Comparison of ENCODE assay signal across 1 cellular context in the genomic region with DNA sequence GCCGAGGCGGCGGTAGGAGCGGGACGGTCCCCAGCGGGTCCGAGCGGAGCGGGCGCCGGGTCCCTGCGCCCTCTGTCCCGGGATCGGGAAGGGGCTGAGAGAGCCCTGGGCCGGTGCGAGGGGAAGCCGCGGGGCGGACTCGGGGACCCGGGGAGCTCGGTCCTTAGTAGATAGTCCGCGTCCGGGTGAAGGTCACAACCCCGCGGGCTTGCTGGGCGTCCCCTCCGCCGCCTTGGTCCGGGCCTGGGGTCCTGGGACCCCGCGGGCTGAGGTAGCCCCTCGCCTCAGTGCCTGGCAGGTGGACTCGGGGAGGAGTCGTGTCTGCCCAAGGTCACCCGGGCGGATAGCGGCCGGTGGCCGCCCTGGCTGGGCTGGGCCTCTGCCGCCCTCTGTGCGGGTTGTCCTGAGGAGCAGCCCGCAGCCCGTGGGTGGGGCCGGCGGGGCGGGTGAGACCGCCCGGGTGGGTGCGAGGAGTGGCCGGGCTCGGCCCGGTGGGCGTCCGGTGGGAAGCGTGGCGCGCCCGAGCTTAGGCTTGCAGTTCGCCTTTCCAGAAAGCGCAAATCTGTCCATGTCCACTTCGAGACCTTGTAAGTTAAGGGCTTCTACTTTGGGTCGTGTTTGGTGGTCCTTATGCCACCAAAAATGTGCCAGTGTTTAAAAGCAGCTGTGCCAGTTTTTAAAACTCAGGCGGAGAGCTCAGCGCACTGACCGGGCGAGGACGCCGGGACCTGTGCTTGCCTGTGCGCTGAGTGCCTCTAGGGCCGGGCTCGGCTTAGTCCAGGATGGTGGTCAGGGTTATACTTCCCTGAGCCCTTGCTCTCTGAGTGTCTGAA.
TF ChIP-seq lines count a peak whose summit lies in the region.

No MANE protein-coding gene starts in this region.

TF ChIP-seq in HEK293, 187 proteins besides CTCF, POLR2A, EP300 and RAD21 (continued from another document):
- TF ChIP-seq, protein P1, sequence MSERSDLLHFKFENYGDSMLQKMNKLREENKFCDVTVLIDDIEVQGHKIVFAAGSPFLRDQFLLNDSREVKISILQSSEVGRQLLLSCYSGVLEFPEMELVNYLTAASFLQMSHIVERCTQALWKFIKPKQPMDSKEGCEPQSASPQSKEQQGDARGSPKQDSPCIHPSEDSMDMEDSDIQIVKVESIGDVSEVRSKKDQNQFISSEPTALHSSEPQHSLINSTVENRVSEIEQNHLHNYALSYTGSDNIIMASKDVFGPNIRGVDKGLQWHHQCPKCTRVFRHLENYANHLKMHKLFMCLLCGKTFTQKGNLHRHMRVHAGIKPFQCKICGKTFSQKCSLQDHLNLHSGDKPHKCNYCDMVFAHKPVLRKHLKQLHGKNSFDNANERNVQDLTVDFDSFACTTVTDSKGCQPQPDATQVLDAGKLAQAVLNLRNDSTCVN (tag by site-specific recombination; optimal IDR thresholded peaks at IDR 0.05): peak; percentile 5
- TF ChIP-seq, protein P2, sequence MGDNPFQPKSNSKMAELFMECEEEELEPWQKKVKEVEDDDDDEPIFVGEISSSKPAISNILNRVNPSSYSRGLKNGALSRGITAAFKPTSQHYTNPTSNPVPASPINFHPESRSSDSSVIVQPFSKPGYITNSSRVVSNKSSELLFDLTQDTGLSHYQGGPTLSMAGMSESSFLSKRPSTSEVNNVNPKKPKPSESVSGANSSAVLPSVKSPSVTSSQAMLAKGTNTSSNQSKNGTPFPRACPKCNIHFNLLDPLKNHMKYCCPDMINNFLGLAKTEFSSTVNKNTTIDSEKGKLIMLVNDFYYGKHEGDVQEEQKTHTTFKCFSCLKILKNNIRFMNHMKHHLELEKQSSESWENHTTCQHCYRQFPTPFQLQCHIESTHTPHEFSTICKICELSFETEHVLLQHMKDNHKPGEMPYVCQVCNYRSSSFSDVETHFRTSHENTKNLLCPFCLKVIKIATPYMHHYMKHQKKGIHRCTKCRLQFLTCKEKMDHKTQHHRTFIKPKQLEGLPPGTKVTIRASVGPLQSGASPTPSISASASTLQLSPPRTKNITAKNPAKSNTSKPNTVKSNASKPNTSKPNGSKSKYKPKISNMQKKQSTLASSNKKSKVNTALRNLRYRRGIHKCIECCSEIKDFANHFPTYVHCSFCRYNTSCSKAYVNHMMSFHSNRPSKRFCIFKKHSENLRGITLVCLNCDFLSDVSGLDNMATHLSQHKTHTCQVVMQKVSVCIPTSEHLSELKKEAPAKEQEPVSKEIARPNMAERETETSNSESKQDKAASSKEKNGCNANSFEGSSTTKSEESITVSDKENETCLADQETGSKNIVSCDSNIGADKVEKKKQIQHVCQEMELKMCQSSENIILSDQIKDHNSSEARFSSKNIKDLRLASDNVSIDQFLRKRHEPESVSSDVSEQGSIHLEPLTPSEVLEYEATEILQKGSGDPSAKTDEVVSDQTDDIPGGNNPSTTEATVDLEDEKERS (tag by site-specific recombination; IDR thresholded peaks at IDR 0.05): no peak
- TF ChIP-seq, protein P3, sequence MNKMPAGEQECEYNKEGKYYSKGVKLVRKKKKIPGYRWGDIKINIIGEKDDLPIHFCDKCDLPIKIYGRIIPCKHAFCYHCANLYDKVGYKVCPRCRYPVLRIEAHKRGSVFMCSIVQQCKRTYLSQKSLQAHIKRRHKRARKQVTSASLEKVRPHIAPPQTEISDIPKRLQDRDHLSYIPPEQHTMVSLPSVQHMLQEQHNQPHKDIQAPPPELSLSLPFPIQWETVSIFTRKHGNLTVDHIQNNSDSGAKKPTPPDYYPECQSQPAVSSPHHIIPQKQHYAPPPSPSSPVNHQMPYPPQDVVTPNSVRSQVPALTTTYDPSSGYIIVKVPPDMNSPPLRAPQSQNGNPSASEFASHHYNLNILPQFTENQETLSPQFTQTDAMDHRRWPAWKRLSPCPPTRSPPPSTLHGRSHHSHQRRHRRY (tag by site-specific recombination; IDR thresholded peaks at IDR 0.05): no peak
- TF ChIP-seq SP3 (tag by site-specific recombination; IDR thresholded peaks at IDR 0.05) (peak; percentile 41), ZXDB (tag by site-specific recombination; IDR thresholded peaks at IDR 0.05) (no peak), ZNF585B (tag by site-specific recombination; IDR thresholded peaks at IDR 0.05) (no peak), GLIS1 (tag by site-specific recombination; IDR thresholded peaks at IDR 0.05) (no peak), EGR2 (tag by site-specific recombination; IDR thresholded peaks at IDR 0.05; ENCODE audit: low read depth) (peak; percentile 49; the same call in 1 of the 2 replicates), ZNF473 (tag by site-specific recombination; IDR thresholded peaks at IDR 0.05) (no peak), ZNF202 (tag by site-specific recombination; IDR thresholded peaks at IDR 0.05; ENCODE audit: borderline replicate concordance) (no peak), ZNF555 (tag by site-specific recombination; conservative IDR thresholded peaks at IDR 0.05) (no peak), ZNF184 (tag by site-specific recombination; IDR thresholded peaks at IDR 0.05) (no peak), TRIM28 (IDR thresholded peaks at IDR 0.05; ENCODE audit: borderline replicate concordance, low read length) (no peak), KLF8 (tag by site-specific recombination; IDR thresholded peaks at IDR 0.05) (peak; percentile 83; the same call in 1 of the 2 replicates), ZNF416 (tag by site-specific recombination; IDR thresholded peaks at IDR 0.05) (no peak), SP2 (tag by site-specific recombination; IDR thresholded peaks at IDR 0.05) (peak; percentile 14; the same call in 1 of the 2 replicates), ZNF544 (tag by site-specific recombination; IDR thresholded peaks at IDR 0.05) (no peak), ZNF114 (tag by site-specific recombination; IDR thresholded peaks at IDR 0.05) (no peak), KLF9 (tag by site-specific recombination; IDR thresholded peaks at IDR 0.05; ENCODE audit: low read depth) (peak; percentile 45; the same call in 1 of the 2 replicates), ZBTB20 (tag by site-specific recombination; IDR thresholded peaks at IDR 0.05) (0 out of 2 replicates have a peak, but pooled peaks have one; percentile 40), ZNF561 (tag by site-specific recombination; IDR thresholded peaks at IDR 0.05; ENCODE audit: borderline replicate concordance) (no peak), KLF1 (tag by site-specific recombination; IDR thresholded peaks at IDR 0.05) (peak; percentile 90), TCF7L2 (IDR thresholded peaks at IDR 0.05; ENCODE audit: borderline replicate concordance, low read depth, low read length) (no peak), ZNF549 (tag by site-specific recombination; IDR thresholded peaks at IDR 0.05) (no peak), ZNF596 (tag by site-specific recombination; IDR thresholded peaks at IDR 0.05) (0 out of 2 replicates have a peak, but pooled peaks have one; percentile 12), ZSCAN23 (tag by site-specific recombination; IDR thresholded peaks at IDR 0.05) (no peak), ZFHX2 (tag by site-specific recombination; conservative IDR thresholded peaks at IDR 0.05) (peak; percentile 69), MYNN (tag by site-specific recombination; IDR thresholded peaks at IDR 0.05; ENCODE audit: borderline replicate concordance) (no peak), ZNF335 (tag by site-specific recombination; conservative IDR thresholded peaks at IDR 0.05) (peak; percentile 79), ZNF175 (tag by site-specific recombination; IDR thresholded peaks at IDR 0.05) (no peak)
- TF ChIP-seq, protein P4, sequence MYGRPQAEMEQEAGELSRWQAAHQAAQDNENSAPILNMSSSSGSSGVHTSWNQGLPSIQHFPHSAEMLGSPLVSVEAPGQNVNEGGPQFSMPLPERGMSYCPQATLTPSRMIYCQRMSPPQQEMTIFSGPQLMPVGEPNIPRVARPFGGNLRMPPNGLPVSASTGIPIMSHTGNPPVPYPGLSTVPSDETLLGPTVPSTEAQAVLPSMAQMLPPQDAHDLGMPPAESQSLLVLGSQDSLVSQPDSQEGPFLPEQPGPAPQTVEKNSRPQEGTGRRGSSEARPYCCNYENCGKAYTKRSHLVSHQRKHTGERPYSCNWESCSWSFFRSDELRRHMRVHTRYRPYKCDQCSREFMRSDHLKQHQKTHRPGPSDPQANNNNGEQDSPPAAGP (tag by site-specific recombination; IDR thresholded peaks at IDR 0.05): peak; percentile 54; the same call in 1 of the 2 replicates
- TF ChIP-seq, protein P5, sequence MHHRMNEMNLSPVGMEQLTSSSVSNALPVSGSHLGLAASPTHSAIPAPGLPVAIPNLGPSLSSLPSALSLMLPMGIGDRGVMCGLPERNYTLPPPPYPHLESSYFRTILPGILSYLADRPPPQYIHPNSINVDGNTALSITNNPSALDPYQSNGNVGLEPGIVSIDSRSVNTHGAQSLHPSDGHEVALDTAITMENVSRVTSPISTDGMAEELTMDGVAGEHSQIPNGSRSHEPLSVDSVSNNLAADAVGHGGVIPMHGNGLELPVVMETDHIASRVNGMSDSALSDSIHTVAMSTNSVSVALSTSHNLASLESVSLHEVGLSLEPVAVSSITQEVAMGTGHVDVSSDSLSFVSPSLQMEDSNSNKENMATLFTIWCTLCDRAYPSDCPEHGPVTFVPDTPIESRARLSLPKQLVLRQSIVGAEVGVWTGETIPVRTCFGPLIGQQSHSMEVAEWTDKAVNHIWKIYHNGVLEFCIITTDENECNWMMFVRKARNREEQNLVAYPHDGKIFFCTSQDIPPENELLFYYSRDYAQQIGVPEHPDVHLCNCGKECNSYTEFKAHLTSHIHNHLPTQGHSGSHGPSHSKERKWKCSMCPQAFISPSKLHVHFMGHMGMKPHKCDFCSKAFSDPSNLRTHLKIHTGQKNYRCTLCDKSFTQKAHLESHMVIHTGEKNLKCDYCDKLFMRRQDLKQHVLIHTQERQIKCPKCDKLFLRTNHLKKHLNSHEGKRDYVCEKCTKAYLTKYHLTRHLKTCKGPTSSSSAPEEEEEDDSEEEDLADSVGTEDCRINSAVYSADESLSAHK (tag by site-specific recombination; IDR thresholded peaks at IDR 0.05): no peak
- TF ChIP-seq, protein P6, sequence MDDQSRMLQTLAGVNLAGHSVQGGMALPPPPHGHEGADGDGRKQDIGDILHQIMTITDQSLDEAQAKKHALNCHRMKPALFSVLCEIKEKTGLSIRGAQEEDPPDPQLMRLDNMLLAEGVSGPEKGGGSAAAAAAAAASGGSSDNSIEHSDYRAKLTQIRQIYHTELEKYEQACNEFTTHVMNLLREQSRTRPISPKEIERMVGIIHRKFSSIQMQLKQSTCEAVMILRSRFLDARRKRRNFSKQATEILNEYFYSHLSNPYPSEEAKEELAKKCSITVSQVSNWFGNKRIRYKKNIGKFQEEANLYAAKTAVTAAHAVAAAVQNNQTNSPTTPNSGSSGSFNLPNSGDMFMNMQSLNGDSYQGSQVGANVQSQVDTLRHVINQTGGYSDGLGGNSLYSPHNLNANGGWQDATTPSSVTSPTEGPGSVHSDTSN (CRISPR knock-in tag; IDR thresholded peaks at IDR 0.05): 0 out of 2 replicates have a peak, but pooled peaks have one; percentile 76
- TF ChIP-seq, protein P7, sequence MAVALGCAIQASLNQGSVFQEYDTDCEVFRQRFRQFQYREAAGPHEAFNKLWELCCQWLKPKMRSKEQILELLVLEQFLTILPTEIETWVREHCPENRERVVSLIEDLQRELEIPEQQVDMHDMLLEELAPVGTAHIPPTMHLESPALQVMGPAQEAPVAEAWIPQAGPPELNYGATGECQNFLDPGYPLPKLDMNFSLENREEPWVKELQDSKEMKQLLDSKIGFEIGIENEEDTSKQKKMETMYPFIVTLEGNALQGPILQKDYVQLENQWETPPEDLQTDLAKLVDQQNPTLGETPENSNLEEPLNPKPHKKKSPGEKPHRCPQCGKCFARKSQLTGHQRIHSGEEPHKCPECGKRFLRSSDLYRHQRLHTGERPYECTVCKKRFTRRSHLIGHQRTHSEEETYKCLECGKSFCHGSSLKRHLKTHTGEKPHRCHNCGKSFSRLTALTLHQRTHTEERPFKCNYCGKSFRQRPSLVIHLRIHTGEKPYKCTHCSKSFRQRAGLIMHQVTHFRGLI (tag by site-specific recombination; IDR thresholded peaks at IDR 0.05): no peak
- TF ChIP-seq, protein P8, sequence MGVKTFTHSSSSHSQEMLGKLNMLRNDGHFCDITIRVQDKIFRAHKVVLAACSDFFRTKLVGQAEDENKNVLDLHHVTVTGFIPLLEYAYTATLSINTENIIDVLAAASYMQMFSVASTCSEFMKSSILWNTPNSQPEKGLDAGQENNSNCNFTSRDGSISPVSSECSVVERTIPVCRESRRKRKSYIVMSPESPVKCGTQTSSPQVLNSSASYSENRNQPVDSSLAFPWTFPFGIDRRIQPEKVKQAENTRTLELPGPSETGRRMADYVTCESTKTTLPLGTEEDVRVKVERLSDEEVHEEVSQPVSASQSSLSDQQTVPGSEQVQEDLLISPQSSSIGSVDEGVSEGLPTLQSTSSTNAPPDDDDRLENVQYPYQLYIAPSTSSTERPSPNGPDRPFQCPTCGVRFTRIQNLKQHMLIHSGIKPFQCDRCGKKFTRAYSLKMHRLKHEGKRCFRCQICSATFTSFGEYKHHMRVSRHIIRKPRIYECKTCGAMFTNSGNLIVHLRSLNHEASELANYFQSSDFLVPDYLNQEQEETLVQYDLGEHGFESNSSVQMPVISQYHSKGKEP (tag by site-specific recombination; IDR thresholded peaks at IDR 0.05): no peak
- TF ChIP-seq, protein P9, sequence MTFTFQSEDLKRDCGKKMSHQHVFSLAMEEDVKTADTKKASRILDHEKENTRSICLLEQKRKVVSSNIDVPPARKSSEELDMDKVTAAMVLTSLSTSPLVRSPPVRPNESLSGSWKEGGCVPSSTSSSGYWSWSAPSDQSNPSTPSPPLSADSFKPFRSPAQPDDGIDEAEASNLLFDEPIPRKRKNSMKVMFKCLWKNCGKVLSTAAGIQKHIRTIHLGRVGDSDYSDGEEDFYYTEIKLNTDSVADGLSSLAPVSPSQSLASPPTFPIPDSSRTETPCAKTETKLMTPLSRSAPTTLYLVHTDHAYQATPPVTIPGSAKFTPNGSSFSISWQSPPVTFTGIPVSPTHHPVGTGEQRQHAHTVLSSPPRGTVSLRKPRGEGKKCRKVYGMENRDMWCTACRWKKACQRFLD (tag by site-specific recombination; IDR thresholded peaks at IDR 0.05): no peak
